Comparison of ENCODE assay signal across 1 cellular context in genomic region chr14:50230601-50231474, GRCh38.
TF ChIP-seq lines count a peak whose summit lies in the region.

No MANE protein-coding gene starts in this region.

TF ChIP-seq in HepG2, 621 proteins besides CTCF, POLR2A, EP300 and RAD21 (continued from another document and continues in another):
- TF ChIP-seq, protein P1, sequence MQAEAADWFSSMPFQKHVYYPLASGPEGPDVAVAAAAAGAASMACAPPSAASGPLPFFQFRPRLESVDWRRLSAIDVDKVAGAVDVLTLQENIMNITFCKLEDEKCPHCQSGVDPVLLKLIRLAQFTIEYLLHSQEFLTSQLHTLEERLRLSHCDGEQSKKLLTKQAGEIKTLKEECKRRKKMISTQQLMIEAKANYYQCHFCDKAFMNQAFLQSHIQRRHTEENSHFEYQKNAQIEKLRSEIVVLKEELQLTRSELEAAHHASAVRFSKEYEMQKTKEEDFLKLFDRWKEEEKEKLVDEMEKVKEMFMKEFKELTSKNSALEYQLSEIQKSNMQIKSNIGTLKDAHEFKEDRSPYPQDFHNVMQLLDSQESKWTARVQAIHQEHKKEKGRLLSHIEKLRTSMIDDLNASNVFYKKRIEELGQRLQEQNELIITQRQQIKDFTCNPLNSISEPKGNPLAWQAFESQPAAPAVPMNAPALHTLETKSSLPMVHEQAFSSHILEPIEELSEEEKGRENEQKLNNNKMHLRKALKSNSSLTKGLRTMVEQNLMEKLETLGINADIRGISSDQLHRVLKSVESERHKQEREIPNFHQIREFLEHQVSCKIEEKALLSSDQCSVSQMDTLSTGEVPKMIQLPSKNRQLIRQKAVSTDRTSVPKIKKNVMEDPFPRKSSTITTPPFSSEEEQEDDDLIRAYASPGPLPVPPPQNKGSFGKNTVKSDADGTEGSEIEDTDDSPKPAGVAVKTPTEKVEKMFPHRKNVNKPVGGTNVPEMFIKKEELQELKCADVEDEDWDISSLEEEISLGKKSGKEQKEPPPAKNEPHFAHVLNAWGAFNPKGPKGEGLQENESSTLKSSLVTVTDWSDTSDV (CRISPR knock-in tag; IDR thresholded peaks at IDR 0.05) = no peak
- TF ChIP-seq ZFP1 (CRISPR knock-in tag; IDR thresholded peaks at IDR 0.05) (no peak), ELF3 (CRISPR knock-in tag; IDR thresholded peaks at IDR 0.05) (peak; percentile 20; the same call in 1 of the 2 replicates), ZBTB42 (CRISPR knock-in tag; IDR thresholded peaks at IDR 0.05) (no peak), ZNF280D (CRISPR knock-in tag; IDR thresholded peaks at IDR 0.05) (no peak), CREB1 (IDR thresholded peaks at IDR 0.05) (no peak), CREB1 (CRISPR knock-in tag; IDR thresholded peaks at IDR 0.05) (no peak), ZNF124 (CRISPR knock-in tag; IDR thresholded peaks at IDR 0.05) (no peak), ZNF253 (CRISPR knock-in tag; IDR thresholded peaks at IDR 0.05; ENCODE audit: borderline replicate concordance) (no peak), CBFB (CRISPR knock-in tag; IDR thresholded peaks at IDR 0.05) (no peak), EZH2 (conservative IDR thresholded peaks at IDR 0.05; ENCODE audit: low read depth, low read length) (no peak), TBL1XR1 (IDR thresholded peaks at IDR 0.05; ENCODE audit: borderline replicate concordance, low read length, partially characterized antibody) (no peak), ZNF333 (CRISPR knock-in tag; IDR thresholded peaks at IDR 0.05; ENCODE audit: borderline replicate concordance) (no peak), CENPBD1 (CRISPR knock-in tag; IDR thresholded peaks at IDR 0.05; ENCODE audit: borderline replicate concordance, low read depth) (no peak), YEATS4 (CRISPR knock-in tag; IDR thresholded peaks at IDR 0.05; ENCODE audit: borderline replicate concordance) (0 out of 2 replicates have a peak, but pooled peaks have one; percentile 36), ZNF484 (CRISPR knock-in tag; IDR thresholded peaks at IDR 0.05; ENCODE audit: borderline replicate concordance, low read depth) (no peak), ZNF607 (CRISPR knock-in tag; IDR thresholded peaks at IDR 0.05; ENCODE audit: borderline replicate concordance) (0 out of 2 replicates have a peak, but pooled peaks have one; percentile 30), SMAD9 (CRISPR knock-in tag; IDR thresholded peaks at IDR 0.05) (no peak), ZNF879 (CRISPR knock-in tag; IDR thresholded peaks at IDR 0.05) (no peak), LCORL (IDR thresholded peaks at IDR 0.05) (no peak), LCORL (CRISPR knock-in tag; IDR thresholded peaks at IDR 0.05) (no peak), ZNF136 (CRISPR knock-in tag; IDR thresholded peaks at IDR 0.05; ENCODE audit: low read depth) (no peak), AFF4 (CRISPR knock-in tag; IDR thresholded peaks at IDR 0.05) (no peak), ZNF770 (CRISPR knock-in tag; IDR thresholded peaks at IDR 0.05) (no peak), SUZ12 (IDR thresholded peaks at IDR 0.05; ENCODE audit: low read depth, low read length) (no peak), FOXK1 (CRISPR knock-in tag; IDR thresholded peaks at IDR 0.05; ENCODE audit: borderline replicate concordance, low read depth) (no peak), ZBTB2 (CRISPR knock-in tag; IDR thresholded peaks at IDR 0.05; ENCODE audit: low read depth) (peak; percentile 28; the same call in 1 of the 2 replicates), NRL (CRISPR knock-in tag; IDR thresholded peaks at IDR 0.05; ENCODE audit: borderline replicate concordance) (no peak), ZBTB46 (CRISPR knock-in tag; IDR thresholded peaks at IDR 0.05; ENCODE audit: borderline replicate concordance) (no peak), PITX1 (CRISPR knock-in tag; IDR thresholded peaks at IDR 0.05) (no peak), ATM (IDR thresholded peaks at IDR 0.05; ENCODE audit: borderline replicate concordance) (no peak), SAFB2 (CRISPR knock-in tag; IDR thresholded peaks at IDR 0.05; ENCODE audit: borderline replicate concordance, low read depth) (no peak), ZNF225 (CRISPR knock-in tag; IDR thresholded peaks at IDR 0.05) (no peak), GTF3A (CRISPR knock-in tag; conservative IDR thresholded peaks at IDR 0.05) (0 out of 2 replicates have a peak, but pooled peaks have one; percentile 2), ZBTB7A (CRISPR knock-in tag; IDR thresholded peaks at IDR 0.05) (no peak), SALL1 (CRISPR knock-in tag; IDR thresholded peaks at IDR 0.05) (0 out of 2 replicates have a peak, but pooled peaks have one; percentile 12), ZBTB7B (CRISPR knock-in tag; IDR thresholded peaks at IDR 0.05) (peak; percentile 79), ASH2L (IDR thresholded peaks at IDR 0.05; ENCODE audit: insufficient read length, low read depth, low read length) (peak; percentile 80), RXRA (CRISPR knock-in tag; IDR thresholded peaks at IDR 0.05) (0 out of 2 replicates have a peak, but pooled peaks have one; percentile 17), MIER3 (CRISPR knock-in tag; IDR thresholded peaks at IDR 0.05; ENCODE audit: borderline replicate concordance) (no peak), ZBTB20 (CRISPR knock-in tag; IDR thresholded peaks at IDR 0.05; ENCODE audit: borderline replicate concordance, low read depth) (no peak), SRSF1 (optimal IDR thresholded peaks at IDR 0.05; ENCODE audit: low read depth, low read length) (no peak)
- TF ChIP-seq, protein P2, sequence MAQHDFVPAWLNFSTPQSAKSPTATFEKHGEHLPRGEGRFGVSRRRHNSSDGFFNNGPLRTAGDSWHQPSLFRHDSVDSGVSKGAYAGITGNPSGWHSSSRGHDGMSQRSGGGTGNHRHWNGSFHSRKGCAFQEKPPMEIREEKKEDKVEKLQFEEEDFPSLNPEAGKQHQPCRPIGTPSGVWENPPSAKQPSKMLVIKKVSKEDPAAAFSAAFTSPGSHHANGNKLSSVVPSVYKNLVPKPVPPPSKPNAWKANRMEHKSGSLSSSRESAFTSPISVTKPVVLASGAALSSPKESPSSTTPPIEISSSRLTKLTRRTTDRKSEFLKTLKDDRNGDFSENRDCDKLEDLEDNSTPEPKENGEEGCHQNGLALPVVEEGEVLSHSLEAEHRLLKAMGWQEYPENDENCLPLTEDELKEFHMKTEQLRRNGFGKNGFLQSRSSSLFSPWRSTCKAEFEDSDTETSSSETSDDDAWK (CRISPR knock-in tag; IDR thresholded peaks at IDR 0.05) = no peak
- TF ChIP-seq, protein P3, sequence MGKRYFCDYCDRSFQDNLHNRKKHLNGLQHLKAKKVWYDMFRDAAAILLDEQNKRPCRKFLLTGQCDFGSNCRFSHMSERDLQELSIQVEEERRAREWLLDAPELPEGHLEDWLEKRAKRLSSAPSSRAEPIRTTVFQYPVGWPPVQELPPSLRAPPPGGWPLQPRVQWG (CRISPR knock-in tag; IDR thresholded peaks at IDR 0.05; ENCODE audit: borderline replicate concordance, low read depth) = no peak
- TF ChIP-seq, protein P4, sequence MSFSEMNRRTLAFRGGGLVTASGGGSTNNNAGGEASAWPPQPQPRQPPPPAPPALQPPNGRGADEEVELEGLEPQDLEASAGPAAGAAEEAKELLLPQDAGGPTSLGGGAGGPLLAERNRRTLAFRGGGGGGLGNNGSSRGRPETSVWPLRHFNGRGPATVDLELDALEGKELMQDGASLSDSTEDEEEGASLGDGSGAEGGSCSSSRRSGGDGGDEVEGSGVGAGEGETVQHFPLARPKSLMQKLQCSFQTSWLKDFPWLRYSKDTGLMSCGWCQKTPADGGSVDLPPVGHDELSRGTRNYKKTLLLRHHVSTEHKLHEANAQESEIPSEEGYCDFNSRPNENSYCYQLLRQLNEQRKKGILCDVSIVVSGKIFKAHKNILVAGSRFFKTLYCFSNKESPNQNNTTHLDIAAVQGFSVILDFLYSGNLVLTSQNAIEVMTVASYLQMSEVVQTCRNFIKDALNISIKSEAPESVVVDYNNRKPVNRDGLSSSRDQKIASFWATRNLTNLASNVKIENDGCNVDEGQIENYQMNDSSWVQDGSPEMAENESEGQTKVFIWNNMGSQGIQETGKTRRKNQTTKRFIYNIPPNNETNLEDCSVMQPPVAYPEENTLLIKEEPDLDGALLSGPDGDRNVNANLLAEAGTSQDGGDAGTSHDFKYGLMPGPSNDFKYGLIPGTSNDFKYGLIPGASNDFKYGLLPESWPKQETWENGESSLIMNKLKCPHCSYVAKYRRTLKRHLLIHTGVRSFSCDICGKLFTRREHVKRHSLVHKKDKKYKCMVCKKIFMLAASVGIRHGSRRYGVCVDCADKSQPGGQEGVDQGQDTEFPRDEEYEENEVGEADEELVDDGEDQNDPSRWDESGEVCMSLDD (CRISPR knock-in tag; IDR thresholded peaks at IDR 0.05; ENCODE audit: borderline replicate concordance) = peak; percentile 30
